7 cellular contexts compared by ENCODE assay signal in genomic region chr14:21509432-21510143, GRCh38. TPM values are rescaled to one million over a fixed set of nuclear protein-coding genes. Genes with fewer than 3 reads are reported as not detected.
DNase-seq lines count a peak whose midpoint lies in the region; TF ChIP-seq lines count a peak whose summit lies in the region.

No MANE protein-coding gene starts in this region.

- TF ChIP-seq CTCF in GM12865 (IDR thresholded peaks at IDR 0.05; ENCODE audit: insufficient read depth, low read depth, low read length, missing control alignments), result no peak
- no peak for TF ChIP-seq CTCF in endothelial cell (IDR thresholded peaks at IDR 0.05; ENCODE audit: unreplicated experiment)
- no peak for TF ChIP-seq CTCF in ovary (IDR thresholded peaks at IDR 0.05)

- H3K4me1 Mint-ChIP-seq in endothelial cell (ENCODE audit: unreplicated experiment), result peaks cover 17% of the 10 kb centered on the region

- H3K36me3 Mint-ChIP-seq in endothelial cell (ENCODE audit: low read depth, unreplicated experiment), result peaks cover 16% of the 10 kb centered on the region

- H3K9me3 ChIP-seq in ovary, result no peaks in the 10 kb centered on the region

- no peak overlapping the region for H3K27ac ChIP-seq in ovary

- POLR2A ChIA-PET in HEK293T (lab: Yijun Ruan, JAX), result interaction anchor here (1.9 to 10.7 kb wide), 3 partner anchors 8 to 15 kb away, joined by 21 to 257 read pairs (median 24); partner anchors contain the start of gene SALL2

- H3K36me3 ChIP-seq in ovary, result no peaks in the 10 kb centered on the region

- DNase-seq in GM12865 (ENCODE audit: low read depth) (no peak), NOMO-1 treated with dmso at 0.1 percent for 144 hours (lab: John Stamatoyannopoulos, UW; ENCODE audit: unreplicated experiment) (peak; percentile 9), endothelial cell (ENCODE audit: low spot score) (no peak), ovary (no peak), HEK293T (ENCODE audit: extremely low spot score) (no peak), NCI-H446 treated with DMSO at 0.1 percent for 48 hours (lab: John Stamatoyannopoulos, UW) (no peak)
- DNase-seq in activated effector memory CD4-positive, alpha-beta T cell treated with anti-CD3 and anti-CD28 coated beads, Interleukin-2, amount 50 U/mL, for 16 hours, result no peak

- H3K27ac Mint-ChIP-seq in endothelial cell (ENCODE audit: unreplicated experiment), result peak overlapping the region; percentile 92

- H3K4me3 Mint-ChIP-seq in endothelial cell (ENCODE audit: unreplicated experiment), result peak overlapping the region; percentile 94

- H3K9me3 Mint-ChIP-seq in endothelial cell (ENCODE audit: unreplicated experiment), result no peaks in the 10 kb centered on the region

- WGBS in ovary, 3 donors, result 58 to 74% (median 69%) methylated on average over 6 of the region's 6 CpGs

- no peaks in the 10 kb centered on the region for H3K27me3 ChIP-seq in ovary

- peaks cover 7% of the 10 kb centered on the region for H3K27me3 Mint-ChIP-seq in endothelial cell (ENCODE audit: unreplicated experiment)

- CTCF ChIA-PET in HEK293T (lab: Yijun Ruan, JAX), result no interaction called here

- no peak for TF ChIP-seq EP300 in ovary (IDR thresholded peaks at IDR 0.05)

- no peak for TF ChIP-seq POLR2A in ovary (IDR thresholded peaks at IDR 0.05)

- H3K4me3 ChIP-seq in GM12865 (ENCODE audit: low read depth, low read length) (peak overlapping the region; percentile 96), ovary (peak overlapping the region; percentile 94)

- intact Hi-C loops in ovary (cut with DNase I), result no loop called here

- peaks cover 2% of the 10 kb centered on the region for H3K4me1 ChIP-seq in ovary (ENCODE audit: insufficient read depth)

TF ChIP-seq in HEK293T, 16 proteins besides CTCF, POLR2A, EP300 and RAD21:
- TF ChIP-seq FOXM1 (IDR thresholded peaks at IDR 0.05; ENCODE audit: borderline replicate concordance) (no peak), SUZ12 (IDR thresholded peaks at IDR 0.05) (no peak), ZNF384 (IDR thresholded peaks at IDR 0.05) (no peak), NFRKB (IDR thresholded peaks at IDR 0.05) (no peak), BHLHE40 (IDR thresholded peaks at IDR 0.05; ENCODE audit: borderline replicate concordance) (no peak), HDGF (IDR thresholded peaks at IDR 0.05; ENCODE audit: borderline replicate concordance) (no peak), FOXA1 (IDR thresholded peaks at IDR 0.05) (no peak), CTBP1 (IDR thresholded peaks at IDR 0.05; ENCODE audit: borderline replicate concordance) (no peak), LEF1 (IDR thresholded peaks at IDR 0.05; ENCODE audit: borderline replicate concordance) (no peak), TARDBP (IDR thresholded peaks at IDR 0.05) (no peak), ARNT (IDR thresholded peaks at IDR 0.05) (no peak), L3MBTL2 (conservative IDR thresholded peaks at IDR 0.05) (no peak), FOXK2 (IDR thresholded peaks at IDR 0.05) (no peak)

RNA-seq across cellular contexts. Expression of gene METTL3, which starts 1.6 kb away (rescaled TPM):
- total RNA-seq in endothelial cell (ENCODE audit: unreplicated experiment) (46.1 TPM), ovary (10 to 100 TPM; 40.4 to 61.5 (median 44.7) TPM)
- 10 to 100 TPM; 36.3 to 37.0 TPM for polyA plus RNA-seq in ovary

RNA-seq across cellular contexts. Expression of gene SALL2, which starts 16.6 kb away (rescaled TPM):
- total RNA-seq in endothelial cell (ENCODE audit: unreplicated experiment) (38.4 TPM), ovary (10 to 100 TPM; 11.9 to 38.8 (median 22.8) TPM)
- polyA plus RNA-seq in ovary, result 10 to 100 TPM; 25.9 to 32.7 TPM

RNA-seq across cellular contexts. Expression of gene TOX4, which starts 32.6 kb away (rescaled TPM):
- total RNA-seq in endothelial cell (ENCODE audit: unreplicated experiment) (70.8 TPM), ovary (10 to 100 TPM; 22.7 to 75.3 (median 64.4) TPM)
- 10 to 100 TPM; 21.8 to 73.8 TPM for polyA plus RNA-seq in ovary

RNA-seq across cellular contexts. Expression of gene RAB2B, which starts 32.8 kb away (rescaled TPM):
- total RNA-seq in endothelial cell (ENCODE audit: unreplicated experiment), result 25.0 TPM
- total RNA-seq in ovary, result 10 to 100 TPM; 18.4 to 28.7 (median 25.0) TPM
- polyA plus RNA-seq in ovary, result 10 to 100 TPM; 15.8 to 53.7 TPM

RNA-seq across cellular contexts. Expression of gene CHD8, which starts 53.7 kb away (rescaled TPM):
- total RNA-seq in endothelial cell (ENCODE audit: unreplicated experiment) (144 TPM), ovary (10 to 100 TPM; 36.0 to 79.3 (median 66.9) TPM)
- 10 to 100 TPM; 27.1 to 56.6 TPM for polyA plus RNA-seq in ovary
